In genomic region chr17:42744283-42744805, GRCh38 we compare ENCODE assay signal across 8 cellular contexts. TPM values are rescaled to one million over a fixed set of nuclear protein-coding genes. Genes with fewer than 3 reads are reported as not detected.
A peak's percentile ranks its signal among the peaks of the same experiment; 100 is the strongest.
DNase-seq lines count a peak whose midpoint lies in the region; ATAC-seq and TF ChIP-seq lines count a peak whose summit lies in the region.

No MANE protein-coding gene starts in this region.

- no peaks in the 10 kb centered on the region for H3K36me3 ChIP-seq in SJCRH30
- H3K36me3 ChIP-seq in adipocyte (ENCODE audit: control insufficient read depth, insufficient read depth, low read length, severe bottlenecking) = no peaks in the 10 kb centered on the region
- no peaks in the 10 kb centered on the region for H3K36me3 ChIP-seq in vagina

- peak; percentile 67 for DNase-seq in DMS153 (lab: John Stamatoyannopoulos, UW)
- peak in 70 of 76 experiments; percentile 6 to 76 (median 58) for DNase-seq in HUDEP-2 (lab: John Stamatoyannopoulos, UW; ENCODE audit: unreplicated experiment in 76 of 76)
- DNase-seq in SJCRH30 = peak; percentile 81 to 82
- peak; percentile 63 for DNase-seq in adipocyte (ENCODE audit: low read depth)
- DNase-seq in left ventricle myocardium superior = peak; percentile 89
- peak; percentile 52 for DNase-seq in renal cortical epithelial cell (ENCODE audit: low read depth)
- no peak for DNase-seq in vagina (ENCODE audit: extremely low spot score in 2 of 2)

- H3K4me1 ChIP-seq in SJCRH30 (peaks cover 4% of the 10 kb centered on the region; the same call in 1 of the 2 replicates), adipocyte (ENCODE audit: control insufficient read depth, insufficient read depth, low read length) (peaks cover 33% of the 10 kb centered on the region), vagina (peaks cover 28% of the 10 kb centered on the region)

- no peak for TF ChIP-seq CTCF in vagina (IDR thresholded peaks at IDR 0.05)

- intact Hi-C loops in left ventricle myocardium superior (cut with micrococcal nuclease) (no loop called here), vagina (cut with DNase I) (no loop called here)

- H3K9me3 ChIP-seq in SJCRH30 (replicated peaks) (no peaks in the 10 kb centered on the region), adipocyte (ENCODE audit: control insufficient read depth, low read length) (no peaks in the 10 kb centered on the region), vagina (no peaks in the 10 kb centered on the region)

- H3K27me3 ChIP-seq in SJCRH30 (no peaks in the 10 kb centered on the region), adipocyte (replicated peaks; ENCODE audit: control insufficient read depth, insufficient read depth, low read length) (no peaks in the 10 kb centered on the region), vagina (no peaks in the 10 kb centered on the region)

- H3K9ac ChIP-seq in adipocyte (ENCODE audit: low read length) = peak overlapping the region; percentile 87

- no peak for TF ChIP-seq POLR2A in vagina (IDR thresholded peaks at IDR 0.05)

- peak; percentile 39 for ATAC-seq in GM21381 (IDR thresholded peaks at IDR 0.05; ENCODE audit: unreplicated experiment)
- ATAC-seq in left ventricle myocardium superior = peak; percentile 92

- H3K27ac ChIP-seq in SJCRH30 (peak overlapping the region; percentile 55), vagina (peak overlapping the region; percentile 96)

- H3K4me3 ChIP-seq in SJCRH30 = peak overlapping the region; percentile 72
- H3K4me3 ChIP-seq in adipocyte (ENCODE audit: low read length) = peak overlapping the region; percentile 83
- H3K4me3 ChIP-seq in vagina = peak overlapping the region; percentile 74 to 83

RNA-seq across cellular contexts. Expression of gene EZH1, which starts 0.5 kb away (rescaled TPM):
- total RNA-seq in SJCRH30 (2014; rRNA removed; shearing (Covaris generic)) = 17.3 and 27.0 TPM in 2 replicates
- total RNA-seq in left ventricle myocardium superior (49.6 TPM), renal cortical epithelial cell (8.2 and 21.2 TPM in 2 replicates), vagina (73.7 TPM)

RNA-seq across cellular contexts. Expression of gene RAMP2, which starts 16.7 kb away (rescaled TPM):
- not detected in 2 replicates for total RNA-seq in SJCRH30 (2014; rRNA removed; shearing (Covaris generic))
- 39.3 TPM for total RNA-seq in left ventricle myocardium superior
- not detected in 2 replicates for total RNA-seq in renal cortical epithelial cell
- total RNA-seq in vagina = 27.3 TPM

RNA-seq across cellular contexts. Expression of gene VPS25, which starts 28.9 kb away (rescaled TPM):
- 71.0 and 79.3 TPM in 2 replicates for total RNA-seq in SJCRH30 (2014; rRNA removed; shearing (Covaris generic))
- total RNA-seq in left ventricle myocardium superior (29.6 TPM), renal cortical epithelial cell (70.5 and 148 TPM in 2 replicates), vagina (28.2 TPM)

RNA-seq across cellular contexts. Expression of gene WNK4, which starts 36.1 kb away (rescaled TPM):
- total RNA-seq in SJCRH30 (2014; rRNA removed; shearing (Covaris generic)) = 0.18 and 0.32 TPM in 2 replicates
- not detected for total RNA-seq in left ventricle myocardium superior
- total RNA-seq in renal cortical epithelial cell = 1.9 and 9.7 TPM in 2 replicates
- 1.2 TPM for total RNA-seq in vagina

RNA-seq across cellular contexts. Expression of gene COA3, which starts 54.2 kb away (rescaled TPM):
- total RNA-seq in SJCRH30 (2014; rRNA removed; shearing (Covaris generic)) = 105 and 107 TPM in 2 replicates
- total RNA-seq in left ventricle myocardium superior (70.4 TPM), renal cortical epithelial cell (81.1 and 89.7 TPM in 2 replicates), vagina (89.4 TPM)

Comparison
In these comparisons a context has a peak if more than half of its experiments do, and no peak if none do; other contexts are left out.
1. DNase-seq: peak in DMS153 (single experiment), HUDEP-2 (70 of 76), SJCRH30 (2 of 2), adipocyte (single experiment), left ventricle myocardium superior (single experiment) and renal cortical epithelial cell (single experiment); none in vagina (0 of 2).
2. RNA of gene RAMP2, which starts 16.7 kb away (total RNA-seq): 39.3 TPM in left ventricle myocardium superior (single experiment) and 27.3 TPM in vagina (single experiment); not detected in renal cortical epithelial cell and not detected in SJCRH30; every median in the first group is over 10 times any median in the second.
3. Peak in every context shown above with its lines, with median percentiles within 50 percentile points of each other: H3K4me3 ChIP-seq.